ENCODE assay signal across 8 cellular contexts in genomic region chr10:72261323-72262018, GRCh38. TPM values are rescaled to one million over a fixed set of nuclear protein-coding genes. Genes with fewer than 3 reads are reported as not detected.
DNase-seq lines count a peak whose midpoint lies in the region; ATAC-seq and TF ChIP-seq lines count a peak whose summit lies in the region.

No MANE protein-coding gene starts in this region.

- intact Hi-C loops in esophagus squamous epithelium (cut with DNase I), result no loop called here

- WGBS in esophagus squamous epithelium, 2 donors, result 22 to 42% methylated on average over 6 of the region's 7 CpGs

- H3K79me2 ChIP-seq in parathyroid adenoma, result no peaks in the 10 kb centered on the region

- H4K20me1 ChIP-seq in BLaER1, result no peaks in the 10 kb centered on the region

- no peaks in the 10 kb centered on the region for H3K9me3 ChIP-seq in BLaER1
- H3K9me3 ChIP-seq in WERI-Rb-1 (ENCODE audit: severe bottlenecking), result peaks cover 2% of the 10 kb centered on the region
- H3K9me3 ChIP-seq in esophagus squamous epithelium, result no peaks in the 10 kb centered on the region
- H3K9me3 ChIP-seq in parathyroid adenoma (ENCODE audit: control insufficient read depth, low read length), result no peaks in the 10 kb centered on the region

- H3K36me3 ChIP-seq in BLaER1 (no peaks in the 10 kb centered on the region), WERI-Rb-1 (no peaks in the 10 kb centered on the region), esophagus squamous epithelium (no peaks in the 10 kb centered on the region), parathyroid adenoma (ENCODE audit: control insufficient read depth, insufficient read depth, low read length) (no peaks in the 10 kb centered on the region)

- no peak for TF ChIP-seq POLR2A in esophagus squamous epithelium (IDR thresholded peaks at IDR 0.05)

- peak overlapping the region; percentile 63 for H3K4me3 ChIP-seq in BLaER1
- H3K4me3 ChIP-seq in WERI-Rb-1 (ENCODE audit: low read depth, low read length), result peak overlapping the region; percentile 49
- peak overlapping the region; percentile 26 to 72 (median 49) for H3K4me3 ChIP-seq in esophagus squamous epithelium
- peak overlapping the region; percentile 61 for H3K4me3 ChIP-seq in parathyroid adenoma (ENCODE audit: low read depth, low read length)

- H3K9ac ChIP-seq in BLaER1 (peak overlapping the region; percentile 77), parathyroid adenoma (peak overlapping the region; percentile 30)

- H3K4me2 ChIP-seq in BLaER1, result peak overlapping the region; percentile 97
- H3K4me2 ChIP-seq in parathyroid adenoma (ENCODE audit: low read length), result peak overlapping the region; percentile 98

- peaks cover 98% of the 10 kb centered on the region for H3K4me1 ChIP-seq in BLaER1
- peaks cover 43 to 83% (median 72%) of the 10 kb centered on the region in 3 donors for H3K4me1 ChIP-seq in esophagus squamous epithelium
- peaks cover 38% of the 10 kb centered on the region for H3K4me1 ChIP-seq in parathyroid adenoma

- peak overlapping the region; percentile 80 for H3K27ac ChIP-seq in BLaER1
- peak overlapping the region; percentile 84 for H3K27ac ChIP-seq in WERI-Rb-1
- H3K27ac ChIP-seq in esophagus squamous epithelium, result peak overlapping the region; percentile 86 to 96 (median 94)
- H3K27ac ChIP-seq in parathyroid adenoma, result peak overlapping the region; percentile 89

- no peak for TF ChIP-seq CTCF in WERI-Rb-1 (IDR thresholded peaks at IDR 0.05; ENCODE audit: low read depth, low read length)
- no peak for TF ChIP-seq CTCF in esophagus squamous epithelium (IDR thresholded peaks at IDR 0.05)
- TF ChIP-seq CTCF in parathyroid adenoma (IDR thresholded peaks at IDR 0.05), result no peak

- DNase-seq in GM19240 (ENCODE audit: insufficient read length, low spot score), result peak; percentile 38
- DNase-seq in WERI-Rb-1, result no peak
- DNase-seq in esophagus squamous epithelium (lab: John Stamatoyannopoulos, UW), result no peak
- DNase-seq in foreskin melanocyte, result no peak
- DNase-seq in G401 (ENCODE audit: low spot score), result no peak

- in situ Hi-C loops in G401 (cut with HindIII; ENCODE audit: low sequenced_read_pairs), result no loop called here

- no peaks in the 10 kb centered on the region for H3K27me3 ChIP-seq in BLaER1
- no peaks in the 10 kb centered on the region for H3K27me3 ChIP-seq in WERI-Rb-1 (ENCODE audit: insufficient read depth, low read depth, severe bottlenecking)
- H3K27me3 ChIP-seq in esophagus squamous epithelium, result no peaks in the 10 kb centered on the region
- H3K27me3 ChIP-seq in parathyroid adenoma (ENCODE audit: control insufficient read depth, insufficient read depth, low read length), result no peaks in the 10 kb centered on the region

- ATAC-seq in HG03280 (IDR thresholded peaks at IDR 0.05; ENCODE audit: unreplicated experiment), result peak; percentile 44

- H2AFZ ChIP-seq in parathyroid adenoma, result peak overlapping the region; percentile 89

RNA-seq across cellular contexts. Expression of gene DDIT4, which starts 12.3 kb away (rescaled TPM):
- 100 to 1,000 TPM in 3 of 4 donors, 10 to 100 TPM in 1; 49.4 to 384 (median 138) TPM for total RNA-seq in esophagus squamous epithelium
- 192 and 262 TPM in 2 replicates for total RNA-seq in G401 (2014; rRNA removed; shearing (Covaris generic))

RNA-seq across cellular contexts. Expression of gene ASCC1, which starts 45.4 kb away (rescaled TPM):
- 10 to 100 TPM; 18.7 to 28.4 (median 24.7) TPM for total RNA-seq in esophagus squamous epithelium
- total RNA-seq in G401 (2014; rRNA removed; shearing (Covaris generic)), result 14.1 and 19.6 TPM in 2 replicates

RNA-seq across cellular contexts. Expression of gene ANAPC16, which starts 45.7 kb away (rescaled TPM):
- 100 to 1,000 TPM in 1 of 4 donors, 10 to 100 TPM in 3; 34.2 to 104 (median 58.1) TPM for total RNA-seq in esophagus squamous epithelium
- total RNA-seq in G401 (2014; rRNA removed; shearing (Covaris generic)), result 105 and 108 TPM in 2 replicates
